In the genomic region with DNA sequence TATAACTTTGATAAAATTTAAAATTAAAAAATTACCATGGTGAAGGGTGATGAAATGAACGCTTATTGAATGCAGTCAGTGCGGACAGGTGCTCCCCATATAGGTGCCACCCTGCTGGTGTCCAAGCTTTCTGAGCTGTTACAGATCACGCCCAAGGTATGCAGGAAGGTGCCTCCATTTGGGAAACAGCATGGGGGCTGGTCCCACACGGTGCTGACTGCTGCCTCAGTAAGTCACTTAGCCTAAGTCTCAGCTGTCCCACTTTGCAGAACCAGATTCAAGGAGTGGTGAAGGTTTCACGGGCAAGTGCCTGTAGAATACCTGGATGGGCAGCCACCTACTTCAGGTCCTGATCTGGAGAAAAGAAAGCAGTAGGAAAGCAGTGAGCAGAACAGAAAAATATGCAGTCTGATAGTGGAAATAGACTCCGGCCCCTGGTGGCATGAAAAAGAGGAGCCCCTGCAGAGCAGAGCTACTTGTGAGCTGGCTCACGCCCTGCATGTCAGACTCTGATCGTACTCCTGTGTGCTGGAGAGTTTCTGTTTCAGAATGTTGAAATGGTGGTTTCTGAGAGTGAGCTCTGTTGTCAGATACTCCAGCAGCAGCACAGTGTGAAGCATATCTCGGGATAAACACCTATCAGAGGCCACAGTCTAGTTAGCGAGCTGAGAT, we compare ENCODE assay signal across 12 cellular contexts. TPM values are rescaled to one million over a fixed set of nuclear protein-coding genes. Genes with fewer than 3 reads are reported as not detected.
DNase-seq lines count a peak whose midpoint lies in the region; ATAC-seq and TF ChIP-seq lines count a peak whose summit lies in the region.
"Had no signal": no experiment of that assay in that cellular context is flagged by ENCODE, and none has a peak within 500 bp of the region (broad histone marks: within the 10 kb centered on the region; RNA-seq: fewer than 3 reads in every experiment).

No MANE protein-coding gene starts in this region.

- H2AK5ac ChIP-seq in IMR-90 (ENCODE audit: low read depth, low read length): peak overlapping the region; percentile 54; the same call in 1 of the 2 replicates

- H3K36me3 ChIP-seq in IMR-90 (ENCODE audit: control insufficient read depth, insufficient read depth, low read length): no peaks in the 10 kb centered on the region
- H3K36me3 ChIP-seq in prostate gland: no peaks in the 10 kb centered on the region
- H3K36me3 ChIP-seq: esophagus muscularis mucosa had no signal

- no peak overlapping the region for H2AK9ac ChIP-seq in IMR-90 (replicated peaks; ENCODE audit: low read depth, low read length, poor library complexity)

- CTCF ChIA-PET in IMR-90 (lab: Yijun Ruan, JAX): interaction anchor here (0.9 kb wide), 1 partner anchor 10 kb away, joined by 3 read pairs; no protein-coding TSS in a partner anchor

- no peaks in the 10 kb centered on the region for H3K27me3 Mint-ChIP-seq in activated naive CD8-positive, alpha-beta T cell treated with anti-CD3 and anti-CD28 coated beads, Interleukin-2, amount 10 ng/mL, durations not matched to agents 7 days and 5 days
- H3K27me3 Mint-ChIP-seq in activated naive CD8-positive, alpha-beta T cell treated with anti-CD3 and anti-CD28 coated beads for 36 hours: no peaks in the 10 kb centered on the region
- H3K27me3 Mint-ChIP-seq in stimulated activated naive CD8-positive, alpha-beta T cell treated with anti-CD3 and anti-CD28 coated beads, Interleukin-15, amount 100 ng/mL, for 72 hours: no peaks in the 10 kb centered on the region

- H3K23ac ChIP-seq in IMR-90 (ENCODE audit: low read depth, low read length): no peak overlapping the region

- no peak overlapping the region; the same call in 2 of the 3 replicates for H2BK15ac ChIP-seq in IMR-90 (ENCODE audit: low read depth, low read length)

- in situ Hi-C loops in IMR-90 (cut with MboI; ENCODE audit: low sequenced_read_pairs): no loop called here

- H3K14ac ChIP-seq in IMR-90 (replicated peaks; ENCODE audit: low read depth, low read length): peak overlapping the region; percentile 23; the same call in 1 of the 2 replicates

- no peaks in the 10 kb centered on the region for H3K79me1 ChIP-seq in IMR-90 (ENCODE audit: low read depth in 1 of 2, low read length in 2 of 2)

- peaks cover 2% of the 10 kb centered on the region for H3K9me3 Mint-ChIP-seq in activated naive CD8-positive, alpha-beta T cell treated with anti-CD3 and anti-CD28 coated beads, Interleukin-2, amount 10 ng/mL, durations not matched to agents 7 days and 5 days
- no peaks in the 10 kb centered on the region for H3K9me3 Mint-ChIP-seq in activated naive CD8-positive, alpha-beta T cell treated with anti-CD3 and anti-CD28 coated beads for 36 hours
- no peaks in the 10 kb centered on the region for H3K9me3 Mint-ChIP-seq in stimulated activated naive CD8-positive, alpha-beta T cell treated with anti-CD3 and anti-CD28 coated beads, Interleukin-15, amount 100 ng/mL, for 72 hours

- H3K18ac ChIP-seq in IMR-90 (ENCODE audit: low read depth, low read length): no peak overlapping the region

- ATAC-seq in activated naive CD8-positive, alpha-beta T cell treated with anti-CD3 and anti-CD28 coated beads, Interleukin-2, amount 10 ng/mL, durations not matched to agents 7 days and 5 days (ENCODE audit: low read depth): peak; percentile 68
- peak; percentile 20 for ATAC-seq in IMR-90 (ENCODE audit: low read depth)
- peak; percentile 59 for ATAC-seq in stimulated activated naive CD8-positive, alpha-beta T cell treated with anti-CD3 and anti-CD28 coated beads, Interleukin-15, amount 100 ng/mL, for 72 hours

- intact Hi-C loops in IMR-90 (cut with micrococcal nuclease) (no loop called here), prostate gland (cut with DNase I) (no loop called here)

- TF ChIP-seq CTCF in IMR-90 (conservative IDR thresholded peaks at IDR 0.05; ENCODE audit: low read depth, low read length) (0 out of 2 replicates have a peak, but pooled peaks have one; percentile 2), choroid plexus epithelial cell (conservative IDR thresholded peaks at IDR 0.05; ENCODE audit: low read depth, low read length) (peak; percentile 47), prostate gland (IDR thresholded peaks at IDR 0.05) (no peak)

- H3K4me1 ChIP-seq in IMR-90 (ENCODE audit: control insufficient read depth, insufficient read depth, low read length): peaks cover 6% of the 10 kb centered on the region
- no peaks in the 10 kb centered on the region for H3K4me1 ChIP-seq in prostate gland (replicated peaks)

- TF ChIP-seq POLR2A in IMR-90 (IDR thresholded peaks at IDR 0.05; ENCODE audit: low read depth, low read length) (no peak), prostate gland (IDR thresholded peaks at IDR 0.05) (no peak)

- H4K5ac ChIP-seq in IMR-90 (ENCODE audit: low read depth, low read length): no peak overlapping the region

- TF ChIP-seq RAD21 in IMR-90 (IDR thresholded peaks at IDR 0.05; ENCODE audit: low read length): no peak

- H2AFZ ChIP-seq in IMR-90 (replicated peaks; ENCODE audit: low read length, poor library complexity): peak overlapping the region; percentile 45

- peak overlapping the region; percentile 15 for H3K4me3 Mint-ChIP-seq in activated naive CD8-positive, alpha-beta T cell treated with anti-CD3 and anti-CD28 coated beads, Interleukin-2, amount 10 ng/mL, durations not matched to agents 7 days and 5 days
- no peak overlapping the region for H3K4me3 Mint-ChIP-seq in activated naive CD8-positive, alpha-beta T cell treated with anti-CD3 and anti-CD28 coated beads for 36 hours
- no peak overlapping the region for H3K4me3 Mint-ChIP-seq in stimulated activated naive CD8-positive, alpha-beta T cell treated with anti-CD3 and anti-CD28 coated beads, Interleukin-15, amount 100 ng/mL, for 72 hours

- dilution Hi-C loops in IMR-90 (cut with HindIII; ENCODE audit: low sequenced_read_pairs, unreplicated experiment): no loop called here

- no peaks in the 10 kb centered on the region for H4K20me1 ChIP-seq in IMR-90 (ENCODE audit: insufficient read depth, low read length)

- H3K27ac Mint-ChIP-seq in activated naive CD8-positive, alpha-beta T cell treated with anti-CD3 and anti-CD28 coated beads, Interleukin-2, amount 10 ng/mL, durations not matched to agents 7 days and 5 days: peak overlapping the region; percentile 7
- H3K27ac Mint-ChIP-seq in activated naive CD8-positive, alpha-beta T cell treated with anti-CD3 and anti-CD28 coated beads for 36 hours: no peak overlapping the region
- no peak overlapping the region for H3K27ac Mint-ChIP-seq in stimulated activated naive CD8-positive, alpha-beta T cell treated with anti-CD3 and anti-CD28 coated beads, Interleukin-15, amount 100 ng/mL, for 72 hours

- no TSS peak for BruUV-seq in IMR-90 (replicated peaks; lab: Mats Ljungman, UMichigan)

- H4K91ac ChIP-seq in IMR-90 (ENCODE audit: insufficient read depth, low read depth, low read length): 0 out of 2 replicates have a peak overlapping the region, but pooled peaks have one; percentile 6

- H3K4me2 ChIP-seq in IMR-90 (ENCODE audit: low read depth, low read length): peak overlapping the region; percentile 52

- H3K36me3 Mint-ChIP-seq in activated naive CD8-positive, alpha-beta T cell treated with anti-CD3 and anti-CD28 coated beads, Interleukin-2, amount 10 ng/mL, durations not matched to agents 7 days and 5 days: no peaks in the 10 kb centered on the region
- H3K36me3 Mint-ChIP-seq in activated naive CD8-positive, alpha-beta T cell treated with anti-CD3 and anti-CD28 coated beads for 36 hours: no peaks in the 10 kb centered on the region

- no peak for DNase-seq in activated naive CD8-positive, alpha-beta T cell treated with anti-CD3 and anti-CD28 coated beads, Interleukin-2, amount 10 ng/mL, durations not matched to agents 7 days and 5 days
- DNase-seq in activated naive CD8-positive, alpha-beta T cell treated with anti-CD3 and anti-CD28 coated beads for 36 hours: no peak
- peak; percentile 28 for DNase-seq in IMR-90
- DNase-seq in choroid plexus epithelial cell (ENCODE audit: low read depth): peak; percentile 91
- DNase-seq in stimulated activated naive CD8-positive, alpha-beta T cell treated with anti-CD3 and anti-CD28 coated beads, Interleukin-15, amount 100 ng/mL, for 72 hours: no peak
- no peak for DNase-seq in DMS114 treated with DMSO at 0.1 percent for 48 hours (lab: John Stamatoyannopoulos, UW; ENCODE audit: unreplicated experiment)
- no peak for DNase-seq in NCI-H1092 treated with DMSO at 0.1 percent for 48 hours (lab: John Stamatoyannopoulos, UW)
- DNase-seq in prostate gland (ENCODE audit: low spot score): no peak

- H3K27me3 ChIP-seq in IMR-90 (ENCODE audit: control insufficient read depth, insufficient read depth, low read length): no peaks in the 10 kb centered on the region
- no peaks in the 10 kb centered on the region for H3K27me3 ChIP-seq in prostate gland (replicated peaks; ENCODE audit: insufficient read depth)
- H3K27me3 ChIP-seq: esophagus muscularis mucosa had no signal

- peak overlapping the region; percentile 23; the same call in 1 of the 2 replicates for H2BK120ac ChIP-seq in IMR-90 (ENCODE audit: low read depth, low read length)

- peak overlapping the region; percentile 25; the same call in 1 of the 2 replicates for H3K9ac ChIP-seq in IMR-90 (ENCODE audit: low read depth, low read length)

- H3K4me1 Mint-ChIP-seq in activated naive CD8-positive, alpha-beta T cell treated with anti-CD3 and anti-CD28 coated beads, Interleukin-2, amount 10 ng/mL, durations not matched to agents 7 days and 5 days: peaks cover 8% of the 10 kb centered on the region
- H3K4me1 Mint-ChIP-seq in activated naive CD8-positive, alpha-beta T cell treated with anti-CD3 and anti-CD28 coated beads for 36 hours: peaks cover 7% of the 10 kb centered on the region
- H3K4me1 Mint-ChIP-seq in stimulated activated naive CD8-positive, alpha-beta T cell treated with anti-CD3 and anti-CD28 coated beads, Interleukin-15, amount 100 ng/mL, for 72 hours: peaks cover 10% of the 10 kb centered on the region

- WGBS in IMR-90 (ENCODE audit: extremely low coverage in 2 of 2, insufficient read length in 1 of 2), 2 experiments: 66% methylated on average over 7 of the region's 10 CpGs; no CpG with 5 or more reads in 1 of the 2 experiments
- 60% methylated on average over 10 of the region's 10 CpGs for WGBS in prostate gland

- POLR2A ChIA-PET in activated naive CD8-positive, alpha-beta T cell treated with anti-CD3 and anti-CD28 coated beads, Interleukin-2, amount 10 ng/mL, durations not matched to agents 7 days and 5 days (lab: Charles Lee): no interaction called here
- POLR2A ChIA-PET in IMR-90 (lab: Charles Lee; ENCODE audit: unreplicated experiment): no interaction called here

- peak overlapping the region; percentile 34; the same call in 1 of the 2 replicates for H2BK20ac ChIP-seq in IMR-90 (ENCODE audit: low read depth, low read length)

- H4K8ac ChIP-seq in IMR-90 (ENCODE audit: low read depth in 2 of 2, low read length in 2 of 2): peak overlapping the region; percentile 13 to 84; a peak in 3 of 4 replicates

- H3K56ac ChIP-seq in IMR-90 (ENCODE audit: extremely low read depth, insufficient read depth, low read length): no peak overlapping the region

- H3K4ac ChIP-seq in IMR-90 (ENCODE audit: low read depth, low read length): peak overlapping the region; percentile 8; the same call in 1 of the 2 replicates

- H3K4me3 ChIP-seq in IMR-90 (ENCODE audit: insufficient read depth, low read depth, low read length) (no peak overlapping the region), choroid plexus epithelial cell (ENCODE audit: low read depth, low read length) (no peak overlapping the region), prostate gland (no peak overlapping the region)
- H3K4me3 ChIP-seq: esophagus muscularis mucosa, SK-N-MC had no signal

- H2BK5ac ChIP-seq in IMR-90 (ENCODE audit: low read depth, low read length, poor library complexity, severe bottlenecking): no peak overlapping the region

- 0 out of 2 replicates have a peak, but pooled peaks cover 3% of the 10 kb centered on the region for H3K9me1 ChIP-seq in IMR-90 (ENCODE audit: insufficient read depth, low read length)

- no peaks in the 10 kb centered on the region for H3K9me3 ChIP-seq in IMR-90 (ENCODE audit: control insufficient read depth, insufficient read depth, low read length)
- H3K9me3 ChIP-seq in prostate gland: no peaks in the 10 kb centered on the region
- H3K9me3 ChIP-seq: esophagus muscularis mucosa had no signal

- H3K27ac ChIP-seq in IMR-90 (ENCODE audit: insufficient read depth, low read length) (no peak overlapping the region), prostate gland (no peak overlapping the region)
- H3K27ac ChIP-seq: C4-2B, esophagus muscularis mucosa, SK-N-MC had no signal

RNA-seq across cellular contexts. Expression of gene ADORA2A, which starts 33.2 kb away (rescaled TPM):
- 10 to 100 TPM; 29.1 to 30.3 TPM for total RNA-seq in activated naive CD8-positive, alpha-beta T cell treated with anti-CD3 and anti-CD28 coated beads, Interleukin-2, amount 10 ng/mL, durations not matched to agents 7 days and 5 days
- total RNA-seq in activated naive CD8-positive, alpha-beta T cell treated with anti-CD3 and anti-CD28 coated beads for 36 hours: 10 to 100 TPM; 45.1 to 45.2 TPM
- total RNA-seq in IMR-90 (2012; rRNA removed) (0.28 and 0.36 TPM in 2 replicates), prostate gland (1 to 10 TPM; 2.1 to 3.7 TPM)
- polyA plus RNA-seq in IMR-90 (2012; rRNA removed): 0.76 and 1.1 TPM in 2 replicates
- 1.3 and 1.6 TPM in 2 replicates for polyA plus RNA-seq in IMR-90 (2012; cell fraction: cytosol; rRNA removed)
- polyA plus RNA-seq in IMR-90 (2012; cell fraction: nucleus; rRNA removed; ENCODE audit: low replicate concordance): 2.9 and 7.6 TPM in 2 replicates

RNA-seq across cellular contexts. Expression of gene UPB1, which starts 34.6 kb away (rescaled TPM):
- under 1 TPM; 0.30 to 0.34 TPM for total RNA-seq in activated naive CD8-positive, alpha-beta T cell treated with anti-CD3 and anti-CD28 coated beads, Interleukin-2, amount 10 ng/mL, durations not matched to agents 7 days and 5 days
- under 1 TPM in 1 of 2 experiments, not detected in 1; 0.08 TPM for total RNA-seq in activated naive CD8-positive, alpha-beta T cell treated with anti-CD3 and anti-CD28 coated beads for 36 hours
- under 0.01 TPM in 2 replicates for total RNA-seq in IMR-90 (2012; rRNA removed)
- 0.02 and 0.03 TPM in 2 replicates for polyA plus RNA-seq in IMR-90 (2012; rRNA removed)
- 0.04 TPM in 1 of 2 replicates, not detected in the other for polyA plus RNA-seq in IMR-90 (2012; cell fraction: cytosol; rRNA removed)
- polyA plus RNA-seq in IMR-90 (2012; cell fraction: nucleus; rRNA removed; ENCODE audit: low replicate concordance): 0.34 and 0.37 TPM in 2 replicates
- 1 to 10 TPM in 1 of 2 donors, under 1 TPM in 1; 0.05 to 5.0 TPM for total RNA-seq in prostate gland
- total RNA-seq: bronchial epithelial cell had no signal

Comparison
In these comparisons a context has a peak if more than half of its experiments do, and no peak if none do; other contexts are left out.
1. DNase-seq: peak in IMR-90 (single experiment) and choroid plexus epithelial cell (single experiment); none in activated naive CD8-positive, alpha-beta T cell treated with anti-CD3 and anti-CD28 coated beads, Interleukin-2, amount 10 ng/mL, durations not matched to agents 7 days and 5 days (single experiment), activated naive CD8-positive, alpha-beta T cell treated with anti-CD3 and anti-CD28 coated beads for 36 hours (single experiment), stimulated activated naive CD8-positive, alpha-beta T cell treated with anti-CD3 and anti-CD28 coated beads, Interleukin-15, amount 100 ng/mL, for 72 hours (0 of 2), DMS114 treated with DMSO at 0.1 percent for 48 hours (single experiment), NCI-H1092 treated with DMSO at 0.1 percent for 48 hours (single experiment) and prostate gland (single experiment).
2. CTCF ChIP-seq: peak in IMR-90 (single experiment) and choroid plexus epithelial cell (single experiment); none in prostate gland (0 of 4).
3. RNA of gene ADORA2A, which starts 33.2 kb away (total RNA-seq): 45.1 to 45.2 TPM in activated naive CD8-positive, alpha-beta T cell treated with anti-CD3 and anti-CD28 coated beads for 36 hours and 29.1 to 30.3 TPM in activated naive CD8-positive, alpha-beta T cell treated with anti-CD3 and anti-CD28 coated beads, Interleukin-2, amount 10 ng/mL, durations not matched to agents 7 days and 5 days; 2.1 to 3.7 TPM in prostate gland and 0.28 to 0.36 TPM in IMR-90; every median in the first group is over 4 times any median in the second.
4. Peak in every context shown above with its lines, with median percentiles within 50 percentile points of each other: ATAC-seq.